Comparison of ENCODE assay signal across 2 cellular contexts in the genomic region with DNA sequence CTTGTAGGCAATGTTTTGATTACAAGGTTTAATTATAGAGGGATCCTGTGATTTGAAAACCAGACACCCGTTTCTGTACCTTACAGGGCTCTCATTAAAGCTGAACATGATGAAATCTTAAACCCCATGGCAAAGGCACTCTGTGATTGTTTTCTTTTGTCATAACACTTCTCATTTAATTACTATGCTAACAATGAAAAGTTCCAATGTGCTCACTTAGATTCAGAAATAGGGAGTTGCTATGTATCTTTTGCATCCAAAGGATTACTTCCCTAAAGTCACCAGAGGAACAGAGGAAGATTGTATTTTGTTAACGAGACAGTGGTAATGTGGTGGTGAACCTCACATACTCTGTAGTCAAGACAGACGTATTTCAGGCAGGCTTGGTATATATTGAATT.
TF ChIP-seq lines count a peak whose summit lies in the region.

No MANE protein-coding gene starts in this region.

TF ChIP-seq in SK-N-SH, 30 proteins besides CTCF, POLR2A, EP300 and RAD21 (continued from another document):
- TF ChIP-seq RXRA (IDR thresholded peaks at IDR 0.05; ENCODE audit: borderline replicate concordance, low read depth): no peak
- no peak for TF ChIP-seq RFX5 (IDR thresholded peaks at IDR 0.05; ENCODE audit: low read length)
- TF ChIP-seq, protein P1, sequence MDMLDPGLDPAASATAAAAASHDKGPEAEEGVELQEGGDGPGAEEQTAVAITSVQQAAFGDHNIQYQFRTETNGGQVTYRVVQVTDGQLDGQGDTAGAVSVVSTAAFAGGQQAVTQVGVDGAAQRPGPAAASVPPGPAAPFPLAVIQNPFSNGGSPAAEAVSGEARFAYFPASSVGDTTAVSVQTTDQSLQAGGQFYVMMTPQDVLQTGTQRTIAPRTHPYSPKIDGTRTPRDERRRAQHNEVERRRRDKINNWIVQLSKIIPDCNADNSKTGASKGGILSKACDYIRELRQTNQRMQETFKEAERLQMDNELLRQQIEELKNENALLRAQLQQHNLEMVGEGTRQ (IDR thresholded peaks at IDR 0.05; ENCODE audit: borderline replicate concordance, low read depth, low read length): no peak
- TF ChIP-seq JUND (IDR thresholded peaks at IDR 0.05): no peak
- TF ChIP-seq, protein P2, sequence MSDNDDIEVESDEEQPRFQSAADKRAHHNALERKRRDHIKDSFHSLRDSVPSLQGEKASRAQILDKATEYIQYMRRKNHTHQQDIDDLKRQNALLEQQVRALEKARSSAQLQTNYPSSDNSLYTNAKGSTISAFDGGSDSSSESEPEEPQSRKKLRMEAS (IDR thresholded peaks at IDR 0.05; ENCODE audit: low read depth): no peak
- TF ChIP-seq FOXJ3 (CRISPR knock-in tag; IDR thresholded peaks at IDR 0.05): no peak
- no peak for TF ChIP-seq TEAD4 (IDR thresholded peaks at IDR 0.05; ENCODE audit: borderline replicate concordance, insufficient read depth)
- TF ChIP-seq SIN3A (IDR thresholded peaks at IDR 0.05; ENCODE audit: borderline replicate concordance, low read depth, low read length): no peak

TF ChIP-seq in SK-N-SH treated with all-trans-retinoic acid at 6 μM for 48 hours, 23 proteins besides CTCF, POLR2A, EP300 and RAD21:
- TF ChIP-seq, protein P3, sequence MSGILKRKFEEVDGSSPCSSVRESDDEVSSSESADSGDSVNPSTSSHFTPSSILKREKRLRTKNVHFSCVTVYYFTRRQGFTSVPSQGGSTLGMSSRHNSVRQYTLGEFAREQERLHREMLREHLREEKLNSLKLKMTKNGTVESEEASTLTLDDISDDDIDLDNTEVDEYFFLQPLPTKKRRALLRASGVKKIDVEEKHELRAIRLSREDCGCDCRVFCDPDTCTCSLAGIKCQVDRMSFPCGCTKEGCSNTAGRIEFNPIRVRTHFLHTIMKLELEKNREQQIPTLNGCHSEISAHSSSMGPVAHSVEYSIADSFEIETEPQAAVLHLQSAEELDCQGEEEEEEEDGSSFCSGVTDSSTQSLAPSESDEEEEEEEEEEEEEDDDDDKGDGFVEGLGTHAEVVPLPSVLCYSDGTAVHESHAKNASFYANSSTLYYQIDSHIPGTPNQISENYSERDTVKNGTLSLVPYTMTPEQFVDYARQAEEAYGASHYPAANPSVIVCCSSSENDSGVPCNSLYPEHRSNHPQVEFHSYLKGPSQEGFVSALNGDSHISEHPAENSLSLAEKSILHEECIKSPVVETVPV (CRISPR knock-in tag; IDR thresholded peaks at IDR 0.05): no peak
- TF ChIP-seq SNAI2 (CRISPR knock-in tag; IDR thresholded peaks at IDR 0.05) (no peak), ZNF565 (CRISPR knock-in tag; conservative IDR thresholded peaks at IDR 0.05; ENCODE audit: low read depth) (no peak), CSDC2 (CRISPR knock-in tag; IDR thresholded peaks at IDR 0.05) (no peak), TCF4 (CRISPR knock-in tag; IDR thresholded peaks at IDR 0.05; ENCODE audit: borderline replicate concordance) (no peak), RARB (CRISPR knock-in tag; IDR thresholded peaks at IDR 0.05) (no peak), ISL1 (CRISPR knock-in tag; IDR thresholded peaks at IDR 0.05) (no peak), TOX (CRISPR knock-in tag; IDR thresholded peaks at IDR 0.05; ENCODE audit: borderline replicate concordance) (no peak)
- TF ChIP-seq, protein P4, sequence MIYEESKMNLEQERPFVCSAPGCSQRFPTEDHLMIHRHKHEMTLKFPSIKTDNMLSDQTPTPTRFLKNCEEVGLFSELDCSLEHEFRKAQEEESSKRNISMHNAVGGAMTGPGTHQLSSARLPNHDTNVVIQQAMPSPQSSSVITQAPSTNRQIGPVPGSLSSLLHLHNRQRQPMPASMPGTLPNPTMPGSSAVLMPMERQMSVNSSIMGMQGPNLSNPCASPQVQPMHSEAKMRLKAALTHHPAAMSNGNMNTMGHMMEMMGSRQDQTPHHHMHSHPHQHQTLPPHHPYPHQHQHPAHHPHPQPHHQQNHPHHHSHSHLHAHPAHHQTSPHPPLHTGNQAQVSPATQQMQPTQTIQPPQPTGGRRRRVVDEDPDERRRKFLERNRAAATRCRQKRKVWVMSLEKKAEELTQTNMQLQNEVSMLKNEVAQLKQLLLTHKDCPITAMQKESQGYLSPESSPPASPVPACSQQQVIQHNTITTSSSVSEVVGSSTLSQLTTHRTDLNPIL (CRISPR knock-in tag; IDR thresholded peaks at IDR 0.05; ENCODE audit: low read depth): no peak
